ENCODE assay signal across 11 cellular contexts in genomic region chr6:34531580-34532201, GRCh38. TPM values are rescaled to one million over a fixed set of nuclear protein-coding genes. Genes with fewer than 3 reads are reported as not detected.
DNase-seq lines count a peak whose midpoint lies in the region; ATAC-seq, FAIRE-seq and TF ChIP-seq lines count a peak whose summit lies in the region.
"Had no signal": no experiment of that assay in that cellular context is flagged by ENCODE, and none has a peak within 500 bp of the region (broad histone marks: within the 10 kb centered on the region; RNA-seq: fewer than 3 reads in every experiment).

No MANE protein-coding gene starts in this region.

- no peak for TF ChIP-seq EP300 in HepG2 (IDR thresholded peaks at IDR 0.05; ENCODE audit: low read depth in 2 of 2, low read length in 2 of 2)
- no peak for TF ChIP-seq EP300 in HepG2 (CRISPR knock-in tag; IDR thresholded peaks at IDR 0.05; ENCODE audit: borderline replicate concordance)

- intact Hi-C loops in MCF 10A (cut with micrococcal nuclease) (no loop called here), HepG2 (cut with micrococcal nuclease; ENCODE audit: unreplicated experiment) (no loop called here), tibial artery (cut with DNase I; ENCODE audit: low total_unique reads) (loop anchor here (5.0 kb wide), 1 partner anchor 76 kb away; no protein-coding TSS in a partner anchor)

- POLR2A ChIA-PET in MCF 10A (lab: Yijun Ruan, JAX) = no interaction called here
- POLR2A ChIA-PET in HepG2 (lab: Yijun Ruan, JAX) = no interaction called here

- H3K27ac Mint-ChIP-seq in MCF 10A (ENCODE audit: low read depth, unreplicated experiment) = no peak overlapping the region

- H3K4me2 ChIP-seq in HepG2 (ENCODE audit: low read depth, low read length) = no peak overlapping the region

- H3K36me3 Mint-ChIP-seq in MCF 10A (ENCODE audit: insufficient read depth, unreplicated experiment) = no peaks in the 10 kb centered on the region

- no peak for TF ChIP-seq POLR2A in HepG2 (IDR thresholded peaks at IDR 0.05; ENCODE audit: insufficient read depth in 1 of 2, low read depth in 2 of 2, low read length in 2 of 2)

- no peaks in the 10 kb centered on the region for H3K9me3 ChIP-seq in HepG2 (ENCODE audit: low read length)
- H3K9me3 ChIP-seq in tibial artery = no peaks in the 10 kb centered on the region

- no TSS peak for BruUV-seq in MCF 10A (replicated peaks; lab: Mats Ljungman, UMichigan)
- no TSS peak for BruUV-seq in HepG2 (replicated peaks; lab: Mats Ljungman, UMichigan)

- FAIRE-seq in HepG2 (lab: Jason Lieb, UNC) = no peak

- H3K4me1 Mint-ChIP-seq in MCF 10A (ENCODE audit: insufficient read depth, unreplicated experiment) = no peaks in the 10 kb centered on the region

- peaks cover 16 to 56% of the 10 kb centered on the region in 2 experiments for H3K27me3 ChIP-seq in HepG2 (ENCODE audit: control insufficient read depth in 1 of 2, insufficient read depth in 2 of 2, low read length in 2 of 2)
- H3K27me3 ChIP-seq in tibial artery = no peaks in the 10 kb centered on the region

- H3K36me3 ChIP-seq in HepG2 (replicated peaks in 1 of 2; ENCODE audit: control insufficient read depth in 1 of 2, insufficient read depth in 2 of 2, low read length in 2 of 2) (no peaks in the 10 kb centered on the region), tibial artery (no peaks in the 10 kb centered on the region)

- no peak overlapping the region for H3K4me3 Mint-ChIP-seq in MCF 10A (ENCODE audit: unreplicated experiment)

- CTCF ChIA-PET in MCF 10A (lab: Yijun Ruan, JAX) (no interaction called here), HepG2 (lab: Yijun Ruan, JAX; ENCODE audit: low intra/inter-chr PET ratio, low total read pairs) (no interaction called here)

- H3K27me3 Mint-ChIP-seq in MCF 10A (ENCODE audit: insufficient read depth, unreplicated experiment) = no peaks in the 10 kb centered on the region

- ATAC-seq in HepG2 (peak; percentile 7), HG02884 (IDR thresholded peaks at IDR 0.05; ENCODE audit: unreplicated experiment) (no peak)

- 70% methylated on average over 29 of the region's 29 CpGs for WGBS in HepG2 (ENCODE audit: low lambda C conversion rate)

- H3K4me1 ChIP-seq in HepG2 (ENCODE audit: insufficient read depth, low read length) (peaks cover 19% of the 10 kb centered on the region), tibial artery (peaks cover 0 to 6% (median 3%) of the 10 kb centered on the region in 4 donors)

- TF ChIP-seq RAD21 in HepG2 (CRISPR knock-in tag; IDR thresholded peaks at IDR 0.05) = no peak

- H3K79me2 ChIP-seq in HepG2 (ENCODE audit: insufficient read depth, low read length) = no peaks in the 10 kb centered on the region

- no peak overlapping the region for H2AFZ ChIP-seq in HepG2 (ENCODE audit: low read length)

- no peaks in the 10 kb centered on the region for H3K9me3 Mint-ChIP-seq in MCF 10A (ENCODE audit: unreplicated experiment)

- H4K20me1 ChIP-seq in HepG2 (ENCODE audit: insufficient read depth, low read length) = no peaks in the 10 kb centered on the region

- H3K4me3 ChIP-seq in choroid plexus epithelial cell (ENCODE audit: low read depth, low read length) (peak overlapping the region; percentile 43), HepG2 (replicated peaks in 1 of 3; ENCODE audit: insufficient read depth in 1 of 3, low read depth in 2 of 3, low read length in 3 of 3) (no peak overlapping the region), tibial artery (peak overlapping the region; percentile 44 to 47)

- no peak overlapping the region for H3K9ac ChIP-seq in HepG2 (ENCODE audit: insufficient read depth, low read depth, low read length)

- H3K27ac ChIP-seq in HepG2 (ENCODE audit: extremely low read length, insufficient read depth, low read length) = no peak overlapping the region
- peak overlapping the region; percentile 57 to 76 for H3K27ac ChIP-seq in tibial artery

- peak; percentile 88 to 100 for DNase-seq in T47D (ENCODE audit: low read depth in 1 of 2, low spot score in 1 of 2)
- no peak for DNase-seq in MCF 10A (ENCODE audit: unreplicated experiment)
- DNase-seq in choroid plexus epithelial cell (ENCODE audit: low read depth) = peak; percentile 86
- no peak for DNase-seq in HepG2 (ENCODE audit: low spot score)
- peak; percentile 85 to 95 for DNase-seq in tibial artery
- DNase-seq in ACHN = no peak
- no peak for DNase-seq in NK-92 (lab: John Stamatoyannopoulos, UW; ENCODE audit: unreplicated experiment)
- DNase-seq: activated T-cell treated with anti-CD3 and anti-CD28 coated beads for 4 hours, COR-L47, NCI-H2029 had no signal

- in situ Hi-C loops in T47D (cut with HindIII; ENCODE audit: low pct_unique_long_range_greater_than_20kb, low sequenced_read_pairs) = no loop called here
- in situ Hi-C loops in HepG2 (cut with HindIII; ENCODE audit: extremely low pct_ligation_motif_present, low pct_unique_long_range_greater_than_20kb) = no loop called here
- in situ Hi-C loops in ACHN (cut with HindIII; ENCODE audit: low pct_ligation_motif_present, low pct_unique_long_range_greater_than_20kb, low sequenced_read_pairs) = no loop called here

- TF ChIP-seq CTCF in MCF 10A (IDR thresholded peaks at IDR 0.05; ENCODE audit: unreplicated experiment) (no peak), choroid plexus epithelial cell (conservative IDR thresholded peaks at IDR 0.05; ENCODE audit: low read depth, low read length) (no peak), HepG2 (CRISPR knock-in tag; IDR thresholded peaks at IDR 0.05) (no peak), tibial artery (IDR thresholded peaks at IDR 0.05) (no peak)

TF ChIP-seq in HepG2, 621 proteins besides CTCF, POLR2A, EP300 and RAD21:
- TF ChIP-seq ZNF773 (CRISPR knock-in tag; IDR thresholded peaks at IDR 0.05; ENCODE audit: borderline replicate concordance) (no peak), NFYB (CRISPR knock-in tag; IDR thresholded peaks at IDR 0.05) (0 out of 2 replicates have a peak, but pooled peaks have one; percentile 23), AFF4 (CRISPR knock-in tag; IDR thresholded peaks at IDR 0.05) (no peak)

RNA-seq across cellular contexts. Expression of gene SPDEF, which starts 24.4 kb away (rescaled TPM):
- total RNA-seq in MCF 10A (2022) (not detected in 2 replicates), HepG2 (2016; rRNA removed; fragmentation: Illumina TruSeq; extraction: Trizol) (not detected in 2 replicates)
- total RNA-seq in HepG2 (2016; cell fraction: cytosol; rRNA removed; fragmentation: Illumina TruSeq; extraction: Trizol; ENCODE audit: low read depth) = not detected in 2 replicates
- total RNA-seq in HepG2 (2016; cell fraction: insoluble cytoplasmic fraction; rRNA removed; fragmentation: Illumina TruSeq; extraction: Trizol) = not detected in 2 replicates
- not detected in 2 replicates for total RNA-seq in HepG2 (2016; cell fraction: membrane; rRNA removed; fragmentation: Illumina TruSeq; extraction: Trizol)
- total RNA-seq in HepG2 (2016; cell fraction: nucleus; rRNA removed; fragmentation: Illumina TruSeq; extraction: Trizol) = not detected in 2 replicates
- 0.03 TPM in 1 of 2 replicates, not detected in the other for polyA plus RNA-seq in HepG2 (2011; rRNA removed)
- polyA plus RNA-seq in HepG2 (2011; cell fraction: cytosol; rRNA removed) = not detected in 2 replicates
- 0.07 and 0.08 TPM in 2 replicates for polyA plus RNA-seq in HepG2 (2011; cell fraction: nucleus; rRNA removed)
- polyA plus RNA-seq in HepG2 (2012) = not detected in 2 replicates
- polyA plus RNA-seq in HepG2 (2016; cell fraction: cytosol; fragmentation: Illumina TruSeq; extraction: Trizol; ENCODE audit: low read depth) = not detected in 2 replicates
- polyA plus RNA-seq in HepG2 (2016; cell fraction: insoluble cytoplasmic fraction; fragmentation: Illumina TruSeq; extraction: Trizol; ENCODE audit: low read depth) = not detected in 2 replicates
- not detected in 2 replicates for polyA plus RNA-seq in HepG2 (2016; cell fraction: membrane; fragmentation: Illumina TruSeq; extraction: Trizol; ENCODE audit: low read depth)
- polyA plus RNA-seq in HepG2 (2016; cell fraction: nucleus; fragmentation: Illumina TruSeq; extraction: Trizol; ENCODE audit: insufficient read depth, low read depth) = not detected in 2 replicates
- not detected in 2 replicates for polyA minus RNA-seq in HepG2 (2011; rRNA and poly(A)+ RNA removed; ENCODE audit: low replicate concordance)
- not detected in 2 replicates for polyA minus RNA-seq in HepG2 (2011; cell fraction: cytosol; rRNA and poly(A)+ RNA removed)
- not detected in 2 replicates for polyA minus RNA-seq in HepG2 (2011; cell fraction: nucleus; rRNA and poly(A)+ RNA removed)

Comparison
In these comparisons a context has a peak if more than half of its experiments do, and no peak if none do; other contexts are left out.
1. DNase-seq: peak in T47D (2 of 2), choroid plexus epithelial cell (single experiment) and tibial artery (2 of 2); none in MCF 10A (single experiment), HepG2 (single experiment), ACHN (single experiment) and NK-92 (single experiment).
2. H3K4me3 ChIP-seq: peak in choroid plexus epithelial cell (single experiment) and tibial artery (2 of 2); none in HepG2 (0 of 3).